In genomic region chr12:42462486-42462885, GRCh38 we compare ENCODE assay signal across 1 cellular context.
TF ChIP-seq lines count a peak whose summit lies in the region.

No MANE protein-coding gene starts in this region.

TF ChIP-seq in endothelial cell of umbilical vein, 7 proteins besides CTCF, POLR2A, EP300 and RAD21:
- TF ChIP-seq JUN (IDR thresholded peaks at IDR 0.05; ENCODE audit: borderline replicate concordance, insufficient read depth, insufficient read length, low read depth) (no peak), MYC (IDR thresholded peaks at IDR 0.05; ENCODE audit: low read depth, low read length) (no peak), GATA2 (IDR thresholded peaks at IDR 0.05; ENCODE audit: insufficient read depth, insufficient read length, low read depth, low read length) (no peak), EZH2 (IDR thresholded peaks at IDR 0.05; ENCODE audit: borderline replicate concordance, low read depth, low read length, severe bottlenecking) (no peak), POLR2AphosphoS5 (IDR thresholded peaks at IDR 0.05; ENCODE audit: insufficient read depth, low read depth, low read length) (no peak), FOS (IDR thresholded peaks at IDR 0.05; ENCODE audit: borderline replicate concordance, insufficient read depth, low read length) (no peak), MAX (IDR thresholded peaks at IDR 0.05; ENCODE audit: insufficient read depth, insufficient read length) (no peak)
